31 cellular contexts compared by ENCODE assay signal in genomic region chr1:106277786-106278185, GRCh38.
"Had no signal": no experiment of that assay in that cellular context is flagged by ENCODE, and none has a peak within 500 bp of the region (broad histone marks: within the 10 kb centered on the region; RNA-seq: fewer than 3 reads in every experiment).

No MANE protein-coding gene starts in this region.

- H3K4me3 ChIP-seq: body of pancreas, esophagus squamous epithelium, gastroesophageal sphincter, heart right ventricle, hepatocyte had no signal

- H3K36me3 Mint-ChIP-seq: activated CD4-positive, alpha-beta memory T cell treated with anti-CD3 and anti-CD28 coated beads for 36 hours; activated CD8-positive, alpha-beta memory T cell treated with anti-CD3 and anti-CD28 coated beads, Interleukin-2, amount 10 ng/mL, durations not matched to agents 7 days and 5 days; activated naive CD4-positive, alpha-beta T cell treated with anti-CD3 and anti-CD28 coated beads, Interleukin-2, amount 10 ng/mL, durations not matched to agents 7 days and 5 days; activated naive CD4-positive, alpha-beta T cell treated with anti-CD3 and anti-CD28 coated beads, Interleukin-2, amount 50 U/mL, for 72 hours; activated naive CD8-positive, alpha-beta T cell treated with anti-CD3 and anti-CD28 coated beads, Interleukin-2, amount 10 ng/mL, durations not matched to agents 7 days and 5 days had no signal

- H3K36me3 ChIP-seq: esophagus squamous epithelium, gastroesophageal sphincter, heart right ventricle had no signal

- H3K27me3 Mint-ChIP-seq: activated CD4-positive, alpha-beta memory T cell treated with anti-CD3 and anti-CD28 coated beads for 36 hours; activated CD4-positive, alpha-beta T cell treated with anti-CD3 and anti-CD28 coated beads for 36 hours; activated CD4-positive, alpha-beta T cell treated with anti-CD3 and anti-CD28 coated beads, Interleukin-2, amount 10 ng/mL, durations not matched to agents 24 days and 14 days; activated CD8-positive, alpha-beta memory T cell treated with anti-CD3 and anti-CD28 coated beads, Interleukin-2, amount 10 ng/mL, durations not matched to agents 7 days and 5 days; activated naive CD4-positive, alpha-beta T cell treated with anti-CD3 and anti-CD28 coated beads, Interleukin-2, amount 10 ng/mL, durations not matched to agents 7 days and 5 days; activated naive CD8-positive, alpha-beta T cell treated with anti-CD3 and anti-CD28 coated beads, Interleukin-2, amount 10 ng/mL, durations not matched to agents 7 days and 5 days; effector memory CD8-positive, alpha-beta T cell had no signal

- H3K4me3 Mint-ChIP-seq: activated CD4-positive, alpha-beta memory T cell treated with anti-CD3 and anti-CD28 coated beads for 36 hours; activated CD4-positive, alpha-beta T cell treated with anti-CD3 and anti-CD28 coated beads for 36 hours; activated CD4-positive, alpha-beta T cell treated with anti-CD3 and anti-CD28 coated beads, Interleukin-2, amount 10 ng/mL, durations not matched to agents 24 days and 14 days; activated CD8-positive, alpha-beta memory T cell treated with anti-CD3 and anti-CD28 coated beads, Interleukin-2, amount 10 ng/mL, durations not matched to agents 7 days and 5 days; activated CD8-positive, alpha-beta T cell treated with anti-CD3 and anti-CD28 coated beads, Interleukin-2, amount 10 ng/mL, durations not matched to agents 7 days and 5 days; activated naive CD4-positive, alpha-beta T cell treated with anti-CD3 and anti-CD28 coated beads, Interleukin-2, amount 10 ng/mL, durations not matched to agents 7 days and 5 days; activated naive CD8-positive, alpha-beta T cell treated with anti-CD3 and anti-CD28 coated beads, Interleukin-2, amount 10 ng/mL, durations not matched to agents 7 days and 5 days; activated T-cell treated with anti-CD3 and anti-CD28 coated beads, Interleukin-2, amount 50 U/mL, for 72 hours; effector memory CD8-positive, alpha-beta T cell had no signal

- DNase-seq: activated CD4-positive, alpha-beta memory T cell treated with anti-CD3 and anti-CD28 coated beads for 36 hours; activated CD4-positive, alpha-beta T cell treated with anti-CD3 and anti-CD28 coated beads for 36 hours; activated CD4-positive, alpha-beta T cell treated with anti-CD3 and anti-CD28 coated beads, Interleukin-2, amount 10 ng/mL, durations not matched to agents 24 days and 14 days; activated CD4-positive, CD25-positive, alpha-beta regulatory T cell; activated CD4-positive, CD25-positive, alpha-beta regulatory T cell treated with anti-CD3 and anti-CD28 coated beads, Interleukin-2, amount 50 U/mL, for 72 hours; activated CD8-positive, alpha-beta memory T cell treated with anti-CD3 and anti-CD28 coated beads, Interleukin-2, amount 10 ng/mL, durations not matched to agents 7 days and 5 days; activated CD8-positive, alpha-beta memory T cell treated with anti-CD3 and anti-CD28 coated beads, Interleukin-2, amount 50 U/mL, for 4 hours; activated CD8-positive, alpha-beta T cell treated with anti-CD3 and anti-CD28 coated beads, Interleukin-2, amount 10 ng/mL, durations not matched to agents 7 days and 5 days; activated gamma-delta T cell; activated naive CD4-positive, alpha-beta T cell; activated naive CD4-positive, alpha-beta T cell treated with anti-CD3 and anti-CD28 coated beads, Interleukin-2, amount 10 ng/mL, durations not matched to agents 7 days and 5 days; activated naive CD8-positive, alpha-beta T cell treated with anti-CD3 and anti-CD28 coated beads, Interleukin-2, amount 10 ng/mL, durations not matched to agents 7 days and 5 days; activated T-cell treated with anti-CD3 and anti-CD28 coated beads, Interleukin-2, amount 50 U/mL, for 1 hour; activated T-cell treated with anti-CD3 and anti-CD28 coated beads, Interleukin-2, amount 50 U/mL, for 72 hours; body of pancreas; caudate nucleus; cortex of kidney; dermis blood vessel endothelial cell; effector CD4-positive, alpha-beta T cell; effector memory CD8-positive, alpha-beta T cell; esophagus squamous epithelium; foreskin melanocyte; heart right ventricle; T-helper 2 cell had no signal

- H3K4me1 Mint-ChIP-seq: activated CD4-positive, alpha-beta T cell treated with anti-CD3 and anti-CD28 coated beads for 36 hours; activated CD4-positive, alpha-beta T cell treated with anti-CD3 and anti-CD28 coated beads, Interleukin-2, amount 10 ng/mL, durations not matched to agents 24 days and 14 days; activated CD8-positive, alpha-beta memory T cell treated with anti-CD3 and anti-CD28 coated beads, Interleukin-2, amount 10 ng/mL, durations not matched to agents 7 days and 5 days; activated naive CD4-positive, alpha-beta T cell treated with anti-CD3 and anti-CD28 coated beads, Interleukin-2, amount 10 ng/mL, durations not matched to agents 7 days and 5 days; activated naive CD8-positive, alpha-beta T cell treated with anti-CD3 and anti-CD28 coated beads, Interleukin-2, amount 10 ng/mL, durations not matched to agents 7 days and 5 days had no signal

- H3K27me3 ChIP-seq: body of pancreas, esophagus squamous epithelium, gastroesophageal sphincter, heart right ventricle, hepatocyte had no signal

- H3K27ac ChIP-seq: body of pancreas, epithelial cell of prostate, esophagus squamous epithelium, gastroesophageal sphincter, heart right ventricle, hepatocyte had no signal

- H3K27ac Mint-ChIP-seq: activated CD4-positive, alpha-beta memory T cell treated with anti-CD3 and anti-CD28 coated beads for 36 hours; activated CD4-positive, alpha-beta T cell treated with anti-CD3 and anti-CD28 coated beads for 36 hours; activated CD4-positive, alpha-beta T cell treated with anti-CD3 and anti-CD28 coated beads, Interleukin-2, amount 10 ng/mL, durations not matched to agents 24 days and 14 days; activated CD8-positive, alpha-beta memory T cell treated with anti-CD3 and anti-CD28 coated beads, Interleukin-2, amount 10 ng/mL, durations not matched to agents 7 days and 5 days; activated CD8-positive, alpha-beta T cell treated with anti-CD3 and anti-CD28 coated beads, Interleukin-2, amount 10 ng/mL, durations not matched to agents 7 days and 5 days; activated naive CD4-positive, alpha-beta T cell treated with anti-CD3 and anti-CD28 coated beads, Interleukin-2, amount 10 ng/mL, durations not matched to agents 7 days and 5 days; activated naive CD4-positive, alpha-beta T cell treated with anti-CD3 and anti-CD28 coated beads, Interleukin-2, amount 50 U/mL, for 72 hours; activated naive CD8-positive, alpha-beta T cell treated with anti-CD3 and anti-CD28 coated beads, Interleukin-2, amount 10 ng/mL, durations not matched to agents 7 days and 5 days; activated T-cell treated with anti-CD3 and anti-CD28 coated beads, Interleukin-2, amount 50 U/mL, for 72 hours; effector memory CD8-positive, alpha-beta T cell had no signal

- FAIRE-seq: colon, endometrium, endothelial cell of umbilical vein had no signal

- H3K9me3 ChIP-seq: body of pancreas had no signal

- ATAC-seq: activated CD4-positive, alpha-beta T cell treated with anti-CD3 and anti-CD28 coated beads for 36 hours; activated CD8-positive, alpha-beta memory T cell treated with anti-CD3 and anti-CD28 coated beads, Interleukin-2, amount 10 ng/mL, durations not matched to agents 7 days and 5 days; activated CD8-positive, alpha-beta T cell treated with anti-CD3 and anti-CD28 coated beads, Interleukin-2, amount 10 ng/mL, durations not matched to agents 7 days and 5 days; activated naive CD4-positive, alpha-beta T cell treated with anti-CD3 and anti-CD28 coated beads, Interleukin-2, amount 50 U/mL, for 72 hours; activated T-cell treated with anti-CD3 and anti-CD28 coated beads, Interleukin-2, amount 50 U/mL, for 72 hours; body of pancreas; effector memory CD8-positive, alpha-beta T cell; gastroesophageal sphincter; heart right ventricle had no signal

- H2AFZ ChIP-seq: hepatocyte had no signal

- H3K79me2 ChIP-seq: hepatocyte had no signal

- H3K4me1 ChIP-seq: body of pancreas, esophagus squamous epithelium, gastroesophageal sphincter, heart right ventricle had no signal

- H3K9me3 Mint-ChIP-seq: activated CD4-positive, alpha-beta memory T cell treated with anti-CD3 and anti-CD28 coated beads for 36 hours; activated CD4-positive, alpha-beta T cell treated with anti-CD3 and anti-CD28 coated beads, Interleukin-2, amount 10 ng/mL, durations not matched to agents 24 days and 14 days had no signal

- H3K4me2 ChIP-seq: hepatocyte had no signal
